ENCODE assay signal across 11 cellular contexts in genomic region chr11:66112041-66112491, GRCh38. TPM values are rescaled to one million over a fixed set of nuclear protein-coding genes. Genes with fewer than 3 reads are reported as not detected.
DNase-seq lines count a peak whose midpoint lies in the region; ATAC-seq and TF ChIP-seq lines count a peak whose summit lies in the region.
"Had no signal": no experiment of that assay in that cellular context is flagged by ENCODE, and none has a peak within 500 bp of the region (broad histone marks: within the 10 kb centered on the region; RNA-seq: fewer than 3 reads in every experiment).

No MANE protein-coding gene starts in this region.

- TF ChIP-seq CTCF in RWPE1 (conservative IDR thresholded peaks at IDR 0.05; ENCODE audit: low read depth) (no peak), foreskin keratinocyte (conservative IDR thresholded peaks at IDR 0.05) (no peak)

- no peaks in the 10 kb centered on the region for H3K27me3 ChIP-seq in foreskin keratinocyte

- H3K4me1 Mint-ChIP-seq in stimulated activated effector memory CD8-positive, alpha-beta T cell treated with anti-CD3 and anti-CD28 coated beads, Interleukin-12 subunit alpha, Interleukin-12 subunit beta, amount 100 ng/mL, for 72 hours = peaks cover 80% of the 10 kb centered on the region

- peak; percentile 57 for DNase-seq in activated CD8-positive, alpha-beta memory T cell treated with anti-CD3 and anti-CD28 coated beads for 24 hours
- no peak for DNase-seq in activated CD8-positive, alpha-beta memory T cell treated with anti-CD3 and anti-CD28 coated beads, Interleukin-2, amount 50 U/mL, for 48 hours
- DNase-seq in RWPE1 (ENCODE audit: low spot score) (no peak), foreskin keratinocyte (no peak), left colon (no peak)
- DNase-seq in stimulated activated effector memory CD8-positive, alpha-beta T cell treated with anti-CD3 and anti-CD28 coated beads, Interleukin-12 subunit alpha, Interleukin-12 subunit beta, amount 100 ng/mL, for 72 hours (ENCODE audit: low spot score in 2 of 2) = no peak
- DNase-seq: C1 segment of cervical spinal cord, MM.1S had no signal

- ATAC-seq in foreskin keratinocyte (no peak), HG03439 (IDR thresholded peaks at IDR 0.05; ENCODE audit: unreplicated experiment) (no peak), left colon (no peak), HG03460 (IDR thresholded peaks at IDR 0.05; ENCODE audit: unreplicated experiment) (no peak)
- ATAC-seq in stimulated activated effector memory CD8-positive, alpha-beta T cell treated with anti-CD3 and anti-CD28 coated beads, Interleukin-12 subunit alpha, Interleukin-12 subunit beta, amount 100 ng/mL, for 72 hours = no peak

- CTCF ChIA-PET in RWPE1 (lab: Yijun Ruan, JAX) = no interaction called here

- peak overlapping the region; percentile 81 for H3K27ac ChIP-seq in RWPE1
- peak overlapping the region; percentile 87 for H3K27ac ChIP-seq in foreskin keratinocyte

- H3K27ac Mint-ChIP-seq in stimulated activated effector memory CD8-positive, alpha-beta T cell treated with anti-CD3 and anti-CD28 coated beads, Interleukin-12 subunit alpha, Interleukin-12 subunit beta, amount 100 ng/mL, for 72 hours = peak overlapping the region; percentile 86

- peaks cover 36% of the 10 kb centered on the region for H3K4me1 ChIP-seq in foreskin keratinocyte

- intact Hi-C loops in left colon (cut with DNase I, micrococcal nuclease) = no loop called here

- peaks cover 5% of the 10 kb centered on the region for H3K36me3 Mint-ChIP-seq in stimulated activated effector memory CD8-positive, alpha-beta T cell treated with anti-CD3 and anti-CD28 coated beads, Interleukin-12 subunit alpha, Interleukin-12 subunit beta, amount 100 ng/mL, for 72 hours

- no peak overlapping the region for H3K4me3 Mint-ChIP-seq in stimulated activated effector memory CD8-positive, alpha-beta T cell treated with anti-CD3 and anti-CD28 coated beads, Interleukin-12 subunit alpha, Interleukin-12 subunit beta, amount 100 ng/mL, for 72 hours
- H3K4me3 Mint-ChIP-seq: nephron had no signal

- no peaks in the 10 kb centered on the region for H3K9me3 Mint-ChIP-seq in stimulated activated effector memory CD8-positive, alpha-beta T cell treated with anti-CD3 and anti-CD28 coated beads, Interleukin-12 subunit alpha, Interleukin-12 subunit beta, amount 100 ng/mL, for 72 hours
- H3K9me3 Mint-ChIP-seq: nephron had no signal

- POLR2A ChIA-PET in RWPE1 (lab: Yijun Ruan, JAX; ENCODE audit: low non-redundant PET) = no interaction called here

RNA-seq across cellular contexts. Expression of gene PACS1, which starts 42.0 kb away (rescaled TPM):
- 23.6 and 28.1 TPM in 2 replicates for total RNA-seq in foreskin keratinocyte
- 21.4 and 22.4 TPM in 2 replicates for polyA plus RNA-seq in foreskin keratinocyte
- 10 to 100 TPM; 17.1 to 19.2 TPM for total RNA-seq in left colon

RNA-seq across cellular contexts. Expression of gene SF3B2, which starts 59.9 kb away (rescaled TPM):
- total RNA-seq in foreskin keratinocyte (179 and 199 TPM in 2 replicates), left colon (100 to 1,000 TPM; 123 to 131 TPM)
- polyA plus RNA-seq in foreskin keratinocyte = 161 and 174 TPM in 2 replicates
